Comparison of ENCODE assay signal across 9 cellular contexts in genomic region chr10:87635498-87636312, GRCh38. TPM values are rescaled to one million over a fixed set of nuclear protein-coding genes. Genes with fewer than 3 reads are reported as not detected.
A peak's percentile ranks its signal among the peaks of the same experiment; 100 is the strongest.
DNase-seq lines count a peak whose midpoint lies in the region; ATAC-seq and TF ChIP-seq lines count a peak whose summit lies in the region.
"Had no signal": no experiment of that assay in that cellular context is flagged by ENCODE, and none has a peak within 500 bp of the region (broad histone marks: within the 10 kb centered on the region; RNA-seq: fewer than 3 reads in every experiment).

No MANE protein-coding gene starts in this region.

- TF ChIP-seq CTCF in hepatocyte (IDR thresholded peaks at IDR 0.05; ENCODE audit: poor library complexity), result no peak

- no peak overlapping the region for H3K4me2 ChIP-seq in hepatocyte

- H3K9me2 ChIP-seq in hepatocyte (replicated peaks; ENCODE audit: insufficient read depth), result no peaks in the 10 kb centered on the region

- H3K36me3 ChIP-seq in hepatocyte (replicated peaks; ENCODE audit: insufficient read depth, low read depth), result no peaks in the 10 kb centered on the region
- H3K36me3 ChIP-seq in HAP-1 (replicated peaks), result no peaks in the 10 kb centered on the region
- H3K36me3 ChIP-seq: upper lobe of left lung had no signal

- H3K4me1 ChIP-seq in hepatocyte (ENCODE audit: insufficient read depth) (no peaks in the 10 kb centered on the region), HAP-1 (peaks cover 12% of the 10 kb centered on the region)

- H3K4me3 ChIP-seq in hepatocyte (no peak overlapping the region), HAP-1 (no peak overlapping the region)
- H3K4me3 ChIP-seq: upper lobe of left lung had no signal

- in situ Hi-C loops in HAP-1 (cut with MboI; ENCODE audit: low sequenced_read_pairs), result no loop called here

- 35% methylated on average over 5 of the region's 5 CpGs for WGBS in hepatocyte (ENCODE audit: low lambda C conversion rate, missing lambda C conversion rate)

- H3K27me3 ChIP-seq in hepatocyte, result no peaks in the 10 kb centered on the region
- H3K27me3 ChIP-seq in HAP-1 (ENCODE audit: low read depth), result no peaks in the 10 kb centered on the region
- H3K27me3 ChIP-seq: upper lobe of left lung had no signal

- H3K9me3 ChIP-seq in hepatocyte (ENCODE audit: low read depth), result no peaks in the 10 kb centered on the region
- H3K9me3 ChIP-seq in HAP-1, result no peaks in the 10 kb centered on the region; the same call in 1 of the 2 replicates
- H3K9me3 ChIP-seq: upper lobe of left lung had no signal

- H2AFZ ChIP-seq in hepatocyte, result no peak overlapping the region

- no peaks in the 10 kb centered on the region for H3K79me2 ChIP-seq in hepatocyte

- DNase-seq in GDM1 (lab: John Stamatoyannopoulos, UW) (peak; percentile 9), hepatocyte (ENCODE audit: low spot score) (peak; percentile 48), HAP-1 (ENCODE audit: low spot score in 2 of 2) (no peak), NCI-H187 (lab: John Stamatoyannopoulos, UW) (no peak), NCI-H1694 (lab: John Stamatoyannopoulos, UW) (no peak), Right ventricle myocardium inferior (ENCODE audit: missing footprints) (no peak)

- ATAC-seq in HG02884 (IDR thresholded peaks at IDR 0.05; ENCODE audit: unreplicated experiment) (peak; percentile 68), SK-N-SH treated with all-trans-retinoic acid at 6 μM for 48 hours (peak; percentile 86), Right ventricle myocardium inferior (no peak)

- H4K20me1 ChIP-seq in hepatocyte (ENCODE audit: insufficient read depth, poor library complexity, severe bottlenecking), result no peaks in the 10 kb centered on the region

- intact Hi-C loops in Right ventricle myocardium inferior (cut with DNase I), result no loop called here

- H3K27ac ChIP-seq in hepatocyte, result peak overlapping the region; percentile 50

TF ChIP-seq in SK-N-SH treated with all-trans-retinoic acid at 6 μM for 48 hours, 23 proteins besides CTCF, POLR2A, EP300 and RAD21:
- TF ChIP-seq POU6F1 (CRISPR knock-in tag; IDR thresholded peaks at IDR 0.05; ENCODE audit: borderline replicate concordance, low read depth) (no peak), ZFP30 (CRISPR knock-in tag; IDR thresholded peaks at IDR 0.05) (no peak), ISL1 (CRISPR knock-in tag; IDR thresholded peaks at IDR 0.05) (no peak), ARNTL (CRISPR knock-in tag; IDR thresholded peaks at IDR 0.05; ENCODE audit: borderline replicate concordance, low read depth) (no peak), BACH2 (CRISPR knock-in tag; IDR thresholded peaks at IDR 0.05; ENCODE audit: borderline replicate concordance) (no peak), GLIS3 (CRISPR knock-in tag; IDR thresholded peaks at IDR 0.05) (no peak), ZNF8 (CRISPR knock-in tag; IDR thresholded peaks at IDR 0.05) (no peak), ZNF70 (CRISPR knock-in tag; IDR thresholded peaks at IDR 0.05) (no peak), ZNF565 (CRISPR knock-in tag; conservative IDR thresholded peaks at IDR 0.05; ENCODE audit: low read depth) (no peak), ESRRG (CRISPR knock-in tag; IDR thresholded peaks at IDR 0.05) (no peak), CSDC2 (CRISPR knock-in tag; IDR thresholded peaks at IDR 0.05) (no peak), PPARA (CRISPR knock-in tag; IDR thresholded peaks at IDR 0.05; ENCODE audit: borderline replicate concordance) (no peak), TCF4 (CRISPR knock-in tag; IDR thresholded peaks at IDR 0.05; ENCODE audit: borderline replicate concordance) (no peak)
- TF ChIP-seq, protein P1, sequence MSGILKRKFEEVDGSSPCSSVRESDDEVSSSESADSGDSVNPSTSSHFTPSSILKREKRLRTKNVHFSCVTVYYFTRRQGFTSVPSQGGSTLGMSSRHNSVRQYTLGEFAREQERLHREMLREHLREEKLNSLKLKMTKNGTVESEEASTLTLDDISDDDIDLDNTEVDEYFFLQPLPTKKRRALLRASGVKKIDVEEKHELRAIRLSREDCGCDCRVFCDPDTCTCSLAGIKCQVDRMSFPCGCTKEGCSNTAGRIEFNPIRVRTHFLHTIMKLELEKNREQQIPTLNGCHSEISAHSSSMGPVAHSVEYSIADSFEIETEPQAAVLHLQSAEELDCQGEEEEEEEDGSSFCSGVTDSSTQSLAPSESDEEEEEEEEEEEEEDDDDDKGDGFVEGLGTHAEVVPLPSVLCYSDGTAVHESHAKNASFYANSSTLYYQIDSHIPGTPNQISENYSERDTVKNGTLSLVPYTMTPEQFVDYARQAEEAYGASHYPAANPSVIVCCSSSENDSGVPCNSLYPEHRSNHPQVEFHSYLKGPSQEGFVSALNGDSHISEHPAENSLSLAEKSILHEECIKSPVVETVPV (CRISPR knock-in tag; IDR thresholded peaks at IDR 0.05), result no peak

RNA-seq across cellular contexts. Expression of gene PAPSS2, which starts 24.0 kb away (rescaled TPM):
- 47.0 and 58.0 TPM in 2 replicates for total RNA-seq in hepatocyte
- 38.3 and 39.5 TPM in 2 replicates for polyA plus RNA-seq in hepatocyte
- total RNA-seq in Right ventricle myocardium inferior, result 11.1 TPM

Comparison
In these comparisons a context has a peak if more than half of its experiments do, and no peak if none do; other contexts are left out.
1. DNase-seq: peak in GDM1 (single experiment) and hepatocyte (single experiment); none in HAP-1 (0 of 2), NCI-H187 (0 of 2), NCI-H1694 (single experiment) and Right ventricle myocardium inferior (single experiment).